ENCODE assay signal across 8 cellular contexts in the genomic region with DNA sequence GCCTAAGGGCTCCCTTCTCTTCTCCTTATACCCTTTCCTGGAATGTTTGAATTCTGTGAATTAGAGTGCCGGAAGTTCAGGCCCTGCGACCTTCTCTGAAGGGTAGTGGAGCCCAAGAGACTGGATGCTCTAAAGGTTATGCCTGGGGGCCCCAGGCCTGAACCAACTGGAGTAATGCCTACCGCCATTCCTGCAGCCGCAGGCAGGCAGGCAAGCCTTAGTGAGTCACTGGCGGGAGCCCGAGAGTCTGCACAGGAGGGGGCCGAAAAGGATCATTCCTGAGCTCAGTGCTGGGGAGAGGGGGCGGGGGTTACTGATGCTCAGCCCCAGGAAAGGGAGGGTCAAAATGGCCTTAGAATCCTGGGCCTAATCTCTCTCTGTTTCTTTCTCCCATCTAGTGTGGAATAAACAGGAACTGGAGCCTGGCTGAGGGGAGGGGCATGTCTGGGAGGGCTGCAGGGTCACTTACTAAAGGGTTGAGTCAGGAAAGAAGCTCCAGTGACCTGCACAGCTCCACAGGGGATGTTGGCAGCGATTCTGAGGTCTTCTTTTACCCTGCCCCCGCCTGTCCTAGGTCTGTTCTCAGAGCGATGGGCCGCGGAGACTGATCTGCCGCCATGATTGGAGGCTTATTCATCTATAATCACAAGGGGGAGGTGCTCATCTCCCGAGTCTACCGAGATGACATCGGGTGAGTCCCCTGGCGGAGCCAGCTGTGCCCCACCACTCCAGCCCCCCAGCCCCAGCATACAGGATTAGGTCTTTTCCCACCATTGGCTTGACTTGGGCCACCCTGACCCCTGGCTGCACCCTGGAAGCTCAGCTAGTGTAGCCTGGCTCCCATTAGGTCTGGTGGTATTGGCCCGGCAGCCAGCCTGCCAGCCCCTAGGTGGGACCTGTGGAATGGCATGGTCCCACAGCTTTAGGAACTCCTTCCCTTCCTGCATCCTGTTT. TPM values are rescaled to one million over a fixed set of nuclear protein-coding genes. Genes with fewer than 3 reads are reported as not detected.
DNase-seq lines count a peak whose midpoint lies in the region; ATAC-seq and TF ChIP-seq lines count a peak whose summit lies in the region.

No MANE protein-coding gene starts in this region.

- DNase-seq in CD8-positive, alpha-beta T cell = no peak
- peak; percentile 88 for DNase-seq in KBM-7
- no peak for DNase-seq in activated CD4-positive, alpha-beta memory T cell treated with anti-CD3 and anti-CD28 coated beads, Interleukin-2, amount 10 ng/mL, durations not matched to agents 7 days and 5 days
- peak; percentile 69 for DNase-seq in foreskin melanocyte
- DNase-seq in NCI-H1092 (lab: John Stamatoyannopoulos, UW) = no peak
- DNase-seq in SKM-1 (lab: John Stamatoyannopoulos, UW; ENCODE audit: unreplicated experiment) = no peak

- H3K9me3 Mint-ChIP-seq in CD8-positive, alpha-beta T cell = no peaks in the 10 kb centered on the region
- H3K9me3 Mint-ChIP-seq in activated CD4-positive, alpha-beta memory T cell treated with anti-CD3 and anti-CD28 coated beads, Interleukin-2, amount 10 ng/mL, durations not matched to agents 7 days and 5 days = no peaks in the 10 kb centered on the region

- peaks cover 26% of the 10 kb centered on the region for H3K4me1 ChIP-seq in CD8-positive, alpha-beta T cell (ENCODE audit: insufficient read depth, low read length)
- peaks cover 26% of the 10 kb centered on the region for H3K4me1 ChIP-seq in neuron (ENCODE audit: insufficient read depth, low read length)

- H3K27ac ChIP-seq in CD8-positive, alpha-beta T cell (ENCODE audit: low read depth, low read length) = no peak overlapping the region

- H3K4me1 Mint-ChIP-seq in CD8-positive, alpha-beta T cell (ENCODE audit: low read depth) = peaks cover 32% of the 10 kb centered on the region
- peaks cover 33% of the 10 kb centered on the region for H3K4me1 Mint-ChIP-seq in activated CD4-positive, alpha-beta memory T cell treated with anti-CD3 and anti-CD28 coated beads, Interleukin-2, amount 10 ng/mL, durations not matched to agents 7 days and 5 days

- peak overlapping the region; percentile 22 for H3K4me3 ChIP-seq in CD8-positive, alpha-beta T cell (ENCODE audit: low read depth, low read length)
- peak overlapping the region; percentile 89 for H3K4me3 ChIP-seq in neuron (ENCODE audit: low read length)

- no peaks in the 10 kb centered on the region for H3K27me3 Mint-ChIP-seq in CD8-positive, alpha-beta T cell (ENCODE audit: low read depth)
- no peaks in the 10 kb centered on the region for H3K27me3 Mint-ChIP-seq in activated CD4-positive, alpha-beta memory T cell treated with anti-CD3 and anti-CD28 coated beads, Interleukin-2, amount 10 ng/mL, durations not matched to agents 7 days and 5 days

- ATAC-seq in CD8-positive, alpha-beta T cell = no peak
- ATAC-seq in HG03565 (IDR thresholded peaks at IDR 0.05; ENCODE audit: unreplicated experiment) = no peak

- no peak for TF ChIP-seq CTCF in CD8-positive, alpha-beta T cell (IDR thresholded peaks at IDR 0.05)

- peak overlapping the region; percentile 96 for H3K4me3 Mint-ChIP-seq in CD8-positive, alpha-beta T cell
- peak overlapping the region; percentile 97 for H3K4me3 Mint-ChIP-seq in activated CD4-positive, alpha-beta memory T cell treated with anti-CD3 and anti-CD28 coated beads, Interleukin-2, amount 10 ng/mL, durations not matched to agents 7 days and 5 days

- H3K9me3 ChIP-seq in CD8-positive, alpha-beta T cell (ENCODE audit: low read length) = no peaks in the 10 kb centered on the region
- H3K9me3 ChIP-seq in neuron (ENCODE audit: low read length) = no peaks in the 10 kb centered on the region

- intact Hi-C loops in CD8-positive, alpha-beta T cell (cut with DNase I, micrococcal nuclease) = loop anchor here in 1 of 2 experiments (10.0 kb wide), 1 partner anchor 292 kb away; a partner anchor contains a TSS

- H3K36me3 ChIP-seq in CD8-positive, alpha-beta T cell (ENCODE audit: insufficient read depth, low read length) = peaks cover 38% of the 10 kb centered on the region
- peaks cover 48% of the 10 kb centered on the region for H3K36me3 ChIP-seq in neuron (ENCODE audit: insufficient read depth, low read length)

- POLR2A ChIA-PET in CD8-positive, alpha-beta T cell (lab: Charles Lee) = interaction anchor here (1.5 kb wide), 1 partner anchor 9 kb away, joined by 7 read pairs; a partner anchor contains a TSS
- POLR2A ChIA-PET in activated CD4-positive, alpha-beta memory T cell treated with anti-CD3 and anti-CD28 coated beads, Interleukin-2, amount 10 ng/mL, durations not matched to agents 7 days and 5 days (lab: Charles Lee) = interaction anchor here (5.6 kb wide), 1 partner anchor 10 kb away, joined by 36 read pairs; a partner anchor contains a TSS

- H3K27ac Mint-ChIP-seq in CD8-positive, alpha-beta T cell = no peak overlapping the region
- no peak overlapping the region for H3K27ac Mint-ChIP-seq in activated CD4-positive, alpha-beta memory T cell treated with anti-CD3 and anti-CD28 coated beads, Interleukin-2, amount 10 ng/mL, durations not matched to agents 7 days and 5 days

- no peaks in the 10 kb centered on the region for H3K27me3 ChIP-seq in CD8-positive, alpha-beta T cell (ENCODE audit: insufficient read depth, low read length)
- no peaks in the 10 kb centered on the region for H3K27me3 ChIP-seq in neuron (ENCODE audit: insufficient read depth, low read length)

- H3K36me3 Mint-ChIP-seq in CD8-positive, alpha-beta T cell = peaks cover 60% of the 10 kb centered on the region
- peaks cover 50% of the 10 kb centered on the region for H3K36me3 Mint-ChIP-seq in activated CD4-positive, alpha-beta memory T cell treated with anti-CD3 and anti-CD28 coated beads, Interleukin-2, amount 10 ng/mL, durations not matched to agents 7 days and 5 days (ENCODE audit: low read depth)

- CTCF ChIA-PET in CD8-positive, alpha-beta T cell (lab: Charles Lee) = interaction anchor here (1.8 kb wide), 1 partner anchor 8 kb away, joined by 5 read pairs; a partner anchor contains a TSS
- CTCF ChIA-PET in activated CD4-positive, alpha-beta memory T cell treated with anti-CD3 and anti-CD28 coated beads, Interleukin-2, amount 10 ng/mL, durations not matched to agents 7 days and 5 days (lab: Charles Lee) = interaction anchor here (0.8 kb wide), 1 partner anchor 9 kb away, joined by 3 read pairs; a partner anchor contains a TSS

- H2AFZ ChIP-seq in neuron (ENCODE audit: low read depth, low read length) = no peak overlapping the region

- in situ Hi-C loops in KBM-7 (cut with MboI; ENCODE audit: low pct_unique_long_range_greater_than_20kb, low sequenced_read_pairs) = no loop called here

RNA-seq across cellular contexts. Expression of a gene that starts 2.0 kb away (rescaled TPM):
- total RNA-seq in CD8-positive, alpha-beta T cell = 100 to 1,000 TPM; 121 to 123 TPM
- total RNA-seq in activated CD4-positive, alpha-beta memory T cell treated with anti-CD3 and anti-CD28 coated beads, Interleukin-2, amount 10 ng/mL, durations not matched to agents 7 days and 5 days = 100 to 1,000 TPM; 206 to 218 TPM

RNA-seq across cellular contexts. Expression of a gene that starts 9.3 kb away (rescaled TPM):
- 100 to 1,000 TPM; 192 to 193 TPM for total RNA-seq in CD8-positive, alpha-beta T cell
- 10 to 100 TPM; 53.7 to 60.1 TPM for total RNA-seq in activated CD4-positive, alpha-beta memory T cell treated with anti-CD3 and anti-CD28 coated beads, Interleukin-2, amount 10 ng/mL, durations not matched to agents 7 days and 5 days

RNA-seq across cellular contexts. Expression of a gene that starts 21.5 kb away (rescaled TPM):
- total RNA-seq in CD8-positive, alpha-beta T cell = 10 to 100 TPM; 23.1 to 23.9 TPM
- 10 to 100 TPM; 33.2 to 40.7 TPM for total RNA-seq in activated CD4-positive, alpha-beta memory T cell treated with anti-CD3 and anti-CD28 coated beads, Interleukin-2, amount 10 ng/mL, durations not matched to agents 7 days and 5 days

RNA-seq across cellular contexts. Expression of a gene that starts 41.5 kb away (rescaled TPM):
- 10 to 100 TPM; 52.6 to 61.9 TPM for total RNA-seq in CD8-positive, alpha-beta T cell
- total RNA-seq in activated CD4-positive, alpha-beta memory T cell treated with anti-CD3 and anti-CD28 coated beads, Interleukin-2, amount 10 ng/mL, durations not matched to agents 7 days and 5 days = 10 to 100 TPM; 45.9 to 47.8 TPM

RNA-seq across cellular contexts. Expression of a gene that starts 52.7 kb away (rescaled TPM):
- total RNA-seq in CD8-positive, alpha-beta T cell = under 1 TPM; 0.28 to 0.65 TPM
- total RNA-seq in activated CD4-positive, alpha-beta memory T cell treated with anti-CD3 and anti-CD28 coated beads, Interleukin-2, amount 10 ng/mL, durations not matched to agents 7 days and 5 days = not detected

Comparison
In these comparisons a context has a peak if more than half of its experiments do, and no peak if none do; other contexts are left out.
1. DNase-seq: peak in KBM-7 (single experiment) and foreskin melanocyte (single experiment); none in CD8-positive, alpha-beta T cell (0 of 7), activated CD4-positive, alpha-beta memory T cell treated with anti-CD3 and anti-CD28 coated beads, Interleukin-2, amount 10 ng/mL, durations not matched to agents 7 days and 5 days (single experiment), NCI-H1092 (single experiment) and SKM-1 (single experiment).